In the genomic region with DNA sequence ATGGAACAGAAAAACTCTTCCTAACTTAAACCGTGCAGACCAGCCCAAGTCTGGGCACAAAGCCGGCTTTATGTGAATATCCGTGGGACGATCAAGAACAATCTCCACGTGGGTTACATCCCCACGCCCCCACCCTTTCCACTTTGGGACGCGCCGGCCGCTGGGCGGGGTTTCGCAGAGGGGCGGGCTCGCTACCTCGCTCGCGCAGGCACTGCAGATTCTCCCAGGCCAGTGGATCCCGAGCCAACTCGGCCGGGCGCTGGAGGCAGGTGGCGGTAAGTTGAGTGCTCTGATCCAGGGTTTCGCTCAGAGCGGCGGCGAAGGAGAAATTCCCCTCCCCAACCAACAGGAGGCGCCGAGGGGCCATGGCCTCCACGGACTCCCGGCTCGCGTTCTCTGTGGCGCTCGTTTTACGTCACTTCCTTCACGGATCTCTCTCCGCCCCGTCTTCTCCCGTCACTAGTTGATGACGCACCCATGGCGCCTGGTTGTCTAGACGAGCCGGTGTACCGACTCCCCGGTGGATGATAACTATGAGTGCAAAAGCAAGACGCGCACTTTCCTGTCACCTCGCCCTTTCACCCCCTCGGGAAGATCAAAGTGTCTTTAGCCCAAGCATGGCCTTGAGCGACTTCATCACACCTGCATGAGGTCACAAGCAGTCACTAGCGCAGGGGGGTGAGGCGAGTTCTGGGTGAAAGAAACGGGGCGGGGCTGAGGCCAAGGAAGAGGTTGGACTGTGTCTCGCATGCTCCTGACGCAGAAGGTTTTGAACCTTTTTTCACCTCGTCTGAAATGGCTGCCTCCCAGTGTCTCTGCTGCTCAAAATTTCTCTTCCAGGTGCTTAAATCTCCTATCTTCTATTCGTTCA, we compare ENCODE assay signal across 8 cellular contexts. TPM values are rescaled to one million over a fixed set of nuclear protein-coding genes. Genes with fewer than 3 reads are reported as not detected.
DNase-seq lines count a peak whose midpoint lies in the region; ATAC-seq and TF ChIP-seq lines count a peak whose summit lies in the region.

A gene with protein sequence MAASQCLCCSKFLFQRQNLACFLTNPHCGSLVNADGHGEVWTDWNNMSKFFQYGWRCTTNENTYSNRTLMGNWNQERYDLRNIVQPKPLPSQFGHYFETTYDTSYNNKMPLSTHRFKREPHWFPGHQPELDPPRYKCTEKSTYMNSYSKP (plus strand): TSS at position 776 of the 871 bp plus-strand sequence. CDS start 20 bp downstream, at position 796.
A gene with protein sequence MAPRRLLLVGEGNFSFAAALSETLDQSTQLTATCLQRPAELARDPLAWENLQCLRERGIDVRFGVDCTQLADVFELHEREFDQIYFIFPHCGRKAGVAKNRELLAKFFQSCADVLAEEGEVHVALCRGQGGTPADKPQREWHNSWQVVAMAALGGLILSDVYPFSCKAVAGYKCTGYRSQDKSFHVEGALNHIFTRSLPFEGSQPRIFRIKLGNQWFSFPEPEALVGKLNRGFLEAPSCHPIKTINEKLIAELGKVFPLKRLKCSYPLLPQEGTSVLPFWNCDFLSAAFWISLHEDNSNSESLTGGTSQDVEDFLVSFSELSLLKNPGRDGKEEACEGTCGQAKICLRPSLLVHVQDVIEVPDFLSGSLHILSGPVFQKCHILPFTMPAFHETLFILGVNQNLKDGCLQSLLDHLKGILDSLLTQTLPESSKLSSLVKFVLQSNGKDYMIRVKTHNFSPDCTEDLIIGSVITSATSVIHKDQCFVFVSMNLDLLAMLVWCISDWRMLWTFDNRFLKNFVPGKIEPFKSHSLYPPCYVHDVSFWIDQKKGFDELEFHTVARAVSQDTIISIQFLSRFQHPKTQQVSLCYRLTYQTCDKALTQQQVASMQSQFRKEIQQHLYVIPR (minus strand): TSS at position 400 of the 871 bp plus-strand sequence. CDS start 33 bp downstream, at position 367.

- ATAC-seq in GM18868 (IDR thresholded peaks at IDR 0.05; ENCODE audit: unreplicated experiment) (peak; percentile 90), HG03108 (IDR thresholded peaks at IDR 0.05; ENCODE audit: unreplicated experiment) (peak; percentile 84)

- peak within 1 kb of the TSS; percentile 83 for H3K9ac ChIP-seq in iPS-20b (ENCODE audit: low read depth, low read length)

- H3K9me3 ChIP-seq in AG04450 (ENCODE audit: control insufficient read depth, insufficient read depth, low read length) (no peaks in the 10 kb centered on the region), breast epithelium (no peaks in the 10 kb centered on the region), iPS-20b (ENCODE audit: insufficient read depth, low read depth, low read length) (no peaks in the 10 kb centered on the region)

- no peaks in the 10 kb centered on the region for H3K36me3 ChIP-seq in breast epithelium
- no peaks in the 10 kb centered on the region for H3K36me3 ChIP-seq in iPS-20b (ENCODE audit: insufficient read depth, low read depth, low read length)

- peak within 1 kb of the TSS; percentile 92 for H3K4me3 ChIP-seq in AG04450 (ENCODE audit: low read depth, low read length)
- peak within 1 kb of the TSS; percentile 67 to 85 (median 69) for H3K4me3 ChIP-seq in breast epithelium
- H3K4me3 ChIP-seq in iPS-20b (ENCODE audit: low read length): peak within 1 kb of the TSS; percentile 81
- peak within 1 kb of the TSS; percentile 49 to 68 (median 57) for H3K4me3 ChIP-seq in skin epidermis

- CTCF ChIA-PET in AG04450 (lab: Charles Lee): interaction anchor here (1.0 to 1.3 kb wide), 3 partner anchors 15 to 116 kb away, joined by 3 to 4 read pairs (median 4); no protein-coding TSS in a partner anchor

- POLR2A ChIA-PET in AG04450 (lab: Yijun Ruan, JAX): interaction anchor here (0.6 to 0.8 kb wide), 2 partner anchors 48 to 170 kb away, joined by 4 read pairs; no protein-coding TSS in a partner anchor

- DNase-seq in AG04450 (ENCODE audit: low read depth, low spot score): peak; percentile 91
- peak; percentile 99 for DNase-seq in NCI-H2171 treated with DMSO at 0.1 percent for 48 hours (lab: John Stamatoyannopoulos, UW)
- DNase-seq in breast epithelium (ENCODE audit: low spot score in 2 of 2): peak; percentile 94 to 97

- TF ChIP-seq CTCF in AG04450 (IDR thresholded peaks at IDR 0.05; ENCODE audit: low read depth, low read length) (peak; percentile 98), VCaP (conservative IDR thresholded peaks at IDR 0.05) (peak; percentile 98), breast epithelium (IDR thresholded peaks at IDR 0.05) (peak; percentile 97 to 99 (median 99))

- intact Hi-C loops in breast epithelium (cut with DNase I; ENCODE audit: low total_unique reads): no loop called here

- no peaks in the 10 kb centered on the region for H3K27me3 ChIP-seq in AG04450 (ENCODE audit: control insufficient read depth, insufficient read depth, low read length)
- no peaks in the 10 kb centered on the region for H3K27me3 ChIP-seq in breast epithelium
- H3K27me3 ChIP-seq in iPS-20b (ENCODE audit: insufficient read depth, low read length): no peaks in the 10 kb centered on the region

- H3K27ac ChIP-seq in AG04450 (ENCODE audit: low read depth, low read length) (peak within 1 kb of the TSS; percentile 91), VCaP (peak within 1 kb of the TSS; percentile 87), breast epithelium (peak within 1 kb of the TSS; percentile 95 to 99), iPS-20b (ENCODE audit: low read length) (peak within 1 kb of the TSS; percentile 81), skin epidermis (peak within 1 kb of the TSS; percentile 71 to 97 (median 90))

- peak; percentile 34 for TF ChIP-seq POLR2A in breast epithelium (IDR thresholded peaks at IDR 0.05)

- H3K4me1 ChIP-seq in breast epithelium (no peaks in the 10 kb centered on the region), iPS-20b (ENCODE audit: insufficient read depth, low read length) (peaks cover 4% of the 10 kb centered on the region; the same call in 1 of the 2 replicates)

RNA-seq across cellular contexts. Expression of the first gene that starts in this region (rescaled TPM):
- 40.3 and 45.1 TPM in 2 replicates for polyA plus RNA-seq in AG04450 (2011; rRNA removed)
- polyA minus RNA-seq in AG04450 (2011; rRNA and poly(A)+ RNA removed): 5.5 and 9.1 TPM in 2 replicates
- 10 to 100 TPM; 29.6 to 35.1 (median 31.2) TPM for total RNA-seq in breast epithelium

RNA-seq across cellular contexts. Expression of the second gene that starts in this region (rescaled TPM):
- 1.7 and 2.1 TPM in 2 replicates for polyA plus RNA-seq in AG04450 (2011; rRNA removed)
- polyA minus RNA-seq in AG04450 (2011; rRNA and poly(A)+ RNA removed): 1.4 and 2.0 TPM in 2 replicates
- 1 to 10 TPM; 1.6 to 3.7 (median 3.3) TPM for total RNA-seq in breast epithelium

Comparison
In these comparisons a context has a peak if more than half of its experiments do, and no peak if none do; other contexts are left out.
1. Peak in every context shown above with its lines: DNase-seq, ATAC-seq, H3K4me3 ChIP-seq and H3K27ac ChIP-seq.